18 cellular contexts compared by ENCODE assay signal in the genomic region with DNA sequence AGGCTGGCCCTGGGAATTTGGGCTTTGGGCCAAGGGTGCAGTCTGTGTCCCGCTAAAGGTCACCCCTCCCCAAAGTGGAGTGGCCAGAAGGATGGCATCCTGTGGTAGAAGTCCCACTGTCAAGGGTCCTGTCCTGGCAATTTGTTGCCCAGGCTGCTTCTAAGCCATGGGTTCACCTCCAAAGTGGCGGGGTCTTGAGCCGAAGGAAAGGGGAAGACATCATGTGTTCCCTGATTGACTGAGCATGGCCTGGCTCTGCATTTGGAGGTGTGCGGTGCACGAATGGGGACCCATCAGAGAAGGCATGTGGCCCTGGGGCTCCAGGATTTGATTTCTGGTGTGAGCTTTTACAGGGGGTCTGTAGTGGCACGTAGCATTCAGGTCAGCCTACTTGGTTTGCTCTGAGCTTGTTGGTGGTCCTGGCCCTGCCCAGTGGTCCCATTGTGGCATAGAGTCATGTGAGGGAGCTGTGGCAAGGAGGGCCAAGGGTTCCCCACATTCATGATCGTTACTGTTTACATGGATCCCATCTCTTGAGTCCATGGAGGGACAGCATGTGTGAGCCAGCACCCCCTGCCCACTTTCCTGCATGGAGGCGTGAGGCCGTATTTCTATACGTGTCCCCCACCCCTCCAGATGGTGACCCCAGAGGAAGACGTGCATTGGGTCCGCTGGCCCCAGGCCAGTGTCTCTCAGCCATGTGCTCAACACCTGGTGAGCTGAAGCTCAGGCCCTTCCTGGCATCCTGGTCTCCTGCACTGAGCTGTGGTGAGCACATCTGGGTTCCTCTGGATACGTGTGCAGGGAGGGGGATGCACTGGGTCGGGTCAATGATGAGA.
DNase-seq lines count a peak whose midpoint lies in the region; ATAC-seq, FAIRE-seq and TF ChIP-seq lines count a peak whose summit lies in the region.
"Had no signal": no experiment of that assay in that cellular context is flagged by ENCODE, and none has a peak within 500 bp of the region (broad histone marks: within the 10 kb centered on the region; RNA-seq: fewer than 3 reads in every experiment).

No MANE protein-coding gene starts in this region.

- ATAC-seq in RWPE2 (ENCODE audit: low read depth) (no peak), psoas muscle (no peak)
- ATAC-seq: activated T-helper 17 cell treated with anti-CD3 and anti-CD28 coated beads, Interleukin-2, amount 50 U/mL, for 72 hours; T-helper 17 cell had no signal

- no peaks in the 10 kb centered on the region for H3K4me1 ChIP-seq in RWPE2 (ENCODE audit: insufficient read depth, poor library complexity, severe bottlenecking)
- no peaks in the 10 kb centered on the region for H3K4me1 ChIP-seq in right atrium auricular region
- H3K4me1 ChIP-seq in psoas muscle, result no peaks in the 10 kb centered on the region
- H3K4me1 ChIP-seq: ascending aorta, colonic mucosa had no signal

- H3K27me3 ChIP-seq in RWPE2 (ENCODE audit: insufficient read depth, poor library complexity, severe bottlenecking) (no peaks in the 10 kb centered on the region), right atrium auricular region (no peaks in the 10 kb centered on the region), psoas muscle (ENCODE audit: insufficient read depth in 3 of 3, low read length in 2 of 3) (no peaks in the 10 kb centered on the region), MG63 (no peaks in the 10 kb centered on the region)
- H3K27me3 ChIP-seq: ascending aorta, colonic mucosa had no signal

- H3K4me3 ChIP-seq in RWPE2 (ENCODE audit: severe bottlenecking) (no peak overlapping the region), right atrium auricular region (no peak overlapping the region), psoas muscle (no peak overlapping the region), MG63 (no peak overlapping the region)
- H3K4me3 ChIP-seq: ascending aorta, colonic mucosa had no signal

- WGBS in psoas muscle, 3 donors, result 78 to 87% (median 87%) methylated on average over 14 of the region's 14 CpGs

- H3K27ac ChIP-seq in RWPE2 (ENCODE audit: poor library complexity, severe bottlenecking) (no peak overlapping the region), right atrium auricular region (no peak overlapping the region), psoas muscle (no peak overlapping the region)
- H3K27ac ChIP-seq: ascending aorta, C4-2B, colonic mucosa, KMS-11 had no signal

- DNase-seq in GM12891 (ENCODE audit: insufficient read length, low spot score) (peak; percentile 5), RWPE2 (ENCODE audit: low spot score) (peak; percentile 59), right atrium auricular region (ENCODE audit: low spot score) (peak; percentile 26), psoas muscle (peak; percentile 7 to 8), NCI-H510A treated with DMSO at 0.1 percent for 48 hours (lab: John Stamatoyannopoulos, UW) (no peak), DMS79 treated with DMSO at 0.1 percent for 48 hours (lab: John Stamatoyannopoulos, UW) (no peak), MG63 (no peak)
- DNase-seq: activated CD4-positive, alpha-beta T cell treated with anti-CD3 and anti-CD28 coated beads, Interleukin-2, amount 10 ng/mL, durations not matched to agents 24 days and 14 days; colonic mucosa; hippocampal formation; NCI-H1092 treated with DMSO at 0.1 percent for 48 hours; NCI-H2171 treated with DMSO at 0.1 percent for 48 hours; SHP77 had no signal

- TF ChIP-seq CTCF in RWPE2 (IDR thresholded peaks at IDR 0.05; ENCODE audit: poor library complexity, severe bottlenecking) (no peak), right atrium auricular region (IDR thresholded peaks at IDR 0.05) (no peak), psoas muscle (IDR thresholded peaks at IDR 0.05) (no peak)

- TF ChIP-seq POLR2A in GM12891 (IDR thresholded peaks at IDR 0.05; ENCODE audit: low read depth, low read length), result no peak

- peaks cover 48% of the 10 kb centered on the region for H3K9me3 ChIP-seq in RWPE2 (ENCODE audit: severe bottlenecking)
- H3K9me3 ChIP-seq in right atrium auricular region, result peaks cover 0 to 3% of the 10 kb centered on the region in 2 donors
- H3K9me3 ChIP-seq in psoas muscle, result peaks cover 2% of the 10 kb centered on the region
- H3K9me3 ChIP-seq in MG63, result no peaks in the 10 kb centered on the region
- H3K9me3 ChIP-seq: colonic mucosa had no signal

- FAIRE-seq in GM12891 (lab: Jason Lieb, UNC), result no peak

- no peaks in the 10 kb centered on the region for H3K36me3 ChIP-seq in RWPE2 (ENCODE audit: low read depth)
- no peaks in the 10 kb centered on the region for H3K36me3 ChIP-seq in right atrium auricular region
- H3K36me3 ChIP-seq in psoas muscle (ENCODE audit: insufficient read depth in 1 of 2, low read depth in 1 of 2), result no peaks in the 10 kb centered on the region
- no peaks in the 10 kb centered on the region for H3K36me3 ChIP-seq in MG63
- H3K36me3 ChIP-seq: ascending aorta, colonic mucosa had no signal

- intact Hi-C loops in psoas muscle (cut with DNase I), result no loop called here

TF ChIP-seq in GM12891, 5 proteins besides CTCF, POLR2A, EP300 and RAD21:
- TF ChIP-seq POU2F2 (IDR thresholded peaks at IDR 0.05; ENCODE audit: low read depth, low read length), result no peak
- TF ChIP-seq SPI1 (IDR thresholded peaks at IDR 0.05; ENCODE audit: low read depth, low read length), result no peak
- no peak for TF ChIP-seq POLR2AphosphoS5 (IDR thresholded peaks at IDR 0.05; ENCODE audit: low read depth, low read length)
- TF ChIP-seq TAF1 (IDR thresholded peaks at IDR 0.05; ENCODE audit: low read depth, low read length), result no peak
- no peak for TF ChIP-seq PAX5 (IDR thresholded peaks at IDR 0.05; ENCODE audit: insufficient read depth, low read length, severe bottlenecking)
TF ChIP-seq in GM12891: peak in this region for 0.

Comparison
In these comparisons a context has a peak if more than half of its experiments do, and no peak if none do; other contexts are left out.
1. DNase-seq: peak in GM12891 (single experiment), RWPE2 (single experiment), right atrium auricular region (single experiment) and psoas muscle (2 of 2); none in NCI-H510A treated with DMSO at 0.1 percent for 48 hours (single experiment), DMS79 treated with DMSO at 0.1 percent for 48 hours (single experiment) and MG63 (single experiment).